In genomic region chr6:56025785-56026184, GRCh38 we compare ENCODE assay signal across 18 cellular contexts.
DNase-seq lines count a peak whose midpoint lies in the region; ATAC-seq and TF ChIP-seq lines count a peak whose summit lies in the region.
"Had no signal": no experiment of that assay in that cellular context is flagged by ENCODE, and none has a peak within 500 bp of the region (broad histone marks: within the 10 kb centered on the region; RNA-seq: fewer than 3 reads in every experiment).

No MANE protein-coding gene starts in this region.

- TF ChIP-seq RAD21 in SK-N-SH (IDR thresholded peaks at IDR 0.05; ENCODE audit: low read length): no peak

- ATAC-seq in SK-N-SH treated with all-trans-retinoic acid at 6 μM for 48 hours (no peak), GM19328 (IDR thresholded peaks at IDR 0.05; ENCODE audit: unreplicated experiment) (no peak)
- ATAC-seq: CD8-positive, alpha-beta T cell; K562; Panc1; Right ventricle myocardium inferior had no signal

- peaks cover 0 to 9% of the 10 kb centered on the region in 2 experiments; a peak in 3 of 4 replicates for H3K4me1 ChIP-seq in SK-N-SH (ENCODE audit: control insufficient read depth in 1 of 2, insufficient read depth in 2 of 2, low read depth in 1 of 2, low read length in 1 of 2)
- no peaks in the 10 kb centered on the region for H3K4me1 ChIP-seq in mesenchymal stem cell (ENCODE audit: control insufficient read depth, insufficient read depth, low read depth, low read length)

- H2BK15ac ChIP-seq in mesenchymal stem cell (ENCODE audit: low read depth, poor library complexity, severe bottlenecking): no peak overlapping the region

- no peak overlapping the region for H2AK5ac ChIP-seq in mesenchymal stem cell (ENCODE audit: low read length, severe bottlenecking)

- H3K18ac ChIP-seq in mesenchymal stem cell (ENCODE audit: low read depth in 1 of 2, low read length in 2 of 2): no peak overlapping the region

- H2BK12ac ChIP-seq in mesenchymal stem cell (ENCODE audit: low read length in 2 of 2): no peak overlapping the region

- no peak overlapping the region for H4K91ac ChIP-seq in mesenchymal stem cell (ENCODE audit: low read length)

- no peak for DNase-seq in SK-N-SH
- DNase-seq in dermis blood vessel endothelial cell: peak; percentile 83
- DNase-seq in mesenchymal stem cell: peak; percentile 21
- DNase-seq in GM20000 (ENCODE audit: low spot score): no peak
- DNase-seq in NOMO-1 treated with DMSO at 0.1 percent for 48 hours (lab: John Stamatoyannopoulos, UW; ENCODE audit: unreplicated experiment): no peak
- DNase-seq in NAMALWA (ENCODE audit: low spot score): no peak
- DNase-seq: CD8-positive, alpha-beta T cell; MV-4-11; NCI-H1436; NCI-H2029 treated with DMSO at 0.1 percent for 48 hours; NCI-H510A treated with DMSO at 0.1 percent for 48 hours had no signal

- H4K8ac ChIP-seq in mesenchymal stem cell (ENCODE audit: low read length): no peak overlapping the region

- no peak overlapping the region for H2BK5ac ChIP-seq in mesenchymal stem cell (ENCODE audit: low read depth, low read length, poor library complexity, severe bottlenecking)

- H2BK120ac ChIP-seq in mesenchymal stem cell (ENCODE audit: low read depth, low read length): no peak overlapping the region

- H3K4ac ChIP-seq in mesenchymal stem cell (ENCODE audit: low read depth in 1 of 2, low read length in 2 of 2): no peak overlapping the region

- H3K27ac ChIP-seq in SK-N-SH (ENCODE audit: low read depth in 2 of 2, low read length in 1 of 2): no peak overlapping the region
- no peak overlapping the region for H3K27ac ChIP-seq in mesenchymal stem cell (ENCODE audit: low read length, poor library complexity, severe bottlenecking)
- H3K27ac ChIP-seq: 22Rv1 had no signal

- no peaks in the 10 kb centered on the region for H3K79me1 ChIP-seq in mesenchymal stem cell (replicated peaks; ENCODE audit: low read length, poor library complexity, severe bottlenecking)

- no peaks in the 10 kb centered on the region for H4K20me1 ChIP-seq in SK-N-SH (ENCODE audit: insufficient read depth)

- no peaks in the 10 kb centered on the region for H3K79me2 ChIP-seq in SK-N-SH (ENCODE audit: insufficient read depth)

- H3K14ac ChIP-seq in mesenchymal stem cell (ENCODE audit: low read length in 2 of 2): no peak overlapping the region

- H3K9ac ChIP-seq in SK-N-SH: no peak overlapping the region
- no peak overlapping the region for H3K9ac ChIP-seq in mesenchymal stem cell (ENCODE audit: low read length)

- H3K9me2 ChIP-seq in SK-N-SH: no peaks in the 10 kb centered on the region

- no peaks in the 10 kb centered on the region for H3K27me3 ChIP-seq in SK-N-SH (ENCODE audit: insufficient read depth)
- H3K27me3 ChIP-seq in mesenchymal stem cell (ENCODE audit: control insufficient read depth in 1 of 2, insufficient read depth in 1 of 2, low read length in 2 of 2): no peaks in the 10 kb centered on the region

- POLR2A ChIA-PET in SK-N-SH (lab: Yijun Ruan, JAX): no interaction called here

- no peak overlapping the region for H3K23ac ChIP-seq in mesenchymal stem cell (ENCODE audit: low read length in 2 of 2)

- H3K9me3 ChIP-seq in SK-N-SH (no peaks in the 10 kb centered on the region), mesenchymal stem cell (ENCODE audit: control insufficient read depth, low read length) (no peaks in the 10 kb centered on the region)
- H3K9me3 ChIP-seq: HAP-1 had no signal

- TF ChIP-seq CTCF in SK-N-SH (IDR thresholded peaks at IDR 0.05) (no peak), GM20000 (IDR thresholded peaks at IDR 0.05; ENCODE audit: extremely low read depth, missing control alignments) (no peak)

- TF ChIP-seq EP300 in SK-N-SH (IDR thresholded peaks at IDR 0.05; ENCODE audit: borderline replicate concordance in 1 of 2, low read depth in 1 of 2, low read length in 1 of 2): no peak

- CTCF ChIA-PET in SK-N-SH (lab: Yijun Ruan, JAX): interaction anchor here (1.5 kb wide), 1 partner anchor 28 kb away, joined by 3 read pairs; no protein-coding TSS in a partner anchor

- H3F3A ChIP-seq in SK-N-SH (replicated peaks; ENCODE audit: insufficient read depth): peaks cover 5% of the 10 kb centered on the region

- H2AFZ ChIP-seq in SK-N-SH (ENCODE audit: low read depth): no peak overlapping the region
- H2AFZ ChIP-seq in mesenchymal stem cell (ENCODE audit: low read depth, low read length): no peak overlapping the region

- H3K4me2 ChIP-seq in SK-N-SH (no peak overlapping the region), mesenchymal stem cell (ENCODE audit: low read length, poor library complexity, severe bottlenecking) (no peak overlapping the region)

- H3K4me3 ChIP-seq in SK-N-SH (ENCODE audit: low read depth in 2 of 2, low read length in 1 of 2) (no peak overlapping the region), mesenchymal stem cell (ENCODE audit: insufficient read depth in 1 of 2, low read depth in 1 of 2, low read length in 2 of 2) (no peak overlapping the region)
- H3K4me3 ChIP-seq: HAP-1, K562 had no signal

- H3K36me3 ChIP-seq in SK-N-SH (replicated peaks in 1 of 2; ENCODE audit: control insufficient read depth in 1 of 2, insufficient read depth in 2 of 2, low read length in 1 of 2) (no peaks in the 10 kb centered on the region), mesenchymal stem cell (ENCODE audit: control insufficient read depth in 1 of 2, insufficient read depth in 2 of 2, low read depth in 1 of 2, low read length in 2 of 2) (no peaks in the 10 kb centered on the region)
- H3K36me3 ChIP-seq: HAP-1 had no signal

TF ChIP-seq in SK-N-SH, 30 proteins besides CTCF, POLR2A, EP300 and RAD21:
- TF ChIP-seq PBX3 (IDR thresholded peaks at IDR 0.05) (peak; percentile 10; the same call in 1 of the 2 replicates), NFIC (IDR thresholded peaks at IDR 0.05; ENCODE audit: borderline replicate concordance) (no peak), USF2 (IDR thresholded peaks at IDR 0.05; ENCODE audit: borderline replicate concordance, low read depth, low read length) (no peak)

TF ChIP-seq in SK-N-SH treated with all-trans-retinoic acid at 6 μM for 48 hours, 23 proteins besides CTCF, POLR2A, EP300 and RAD21:
- TF ChIP-seq CSDC2 (CRISPR knock-in tag; IDR thresholded peaks at IDR 0.05) (no peak), ZFP30 (CRISPR knock-in tag; IDR thresholded peaks at IDR 0.05) (no peak), ZNF8 (CRISPR knock-in tag; IDR thresholded peaks at IDR 0.05) (no peak), ESRRG (CRISPR knock-in tag; IDR thresholded peaks at IDR 0.05) (no peak), ISL1 (CRISPR knock-in tag; IDR thresholded peaks at IDR 0.05) (no peak), POU6F1 (CRISPR knock-in tag; IDR thresholded peaks at IDR 0.05; ENCODE audit: borderline replicate concordance, low read depth) (no peak), RARB (CRISPR knock-in tag; IDR thresholded peaks at IDR 0.05) (no peak), ARNTL (CRISPR knock-in tag; IDR thresholded peaks at IDR 0.05; ENCODE audit: borderline replicate concordance, low read depth) (no peak), ZNF565 (CRISPR knock-in tag; conservative IDR thresholded peaks at IDR 0.05; ENCODE audit: low read depth) (no peak), ZNF70 (CRISPR knock-in tag; IDR thresholded peaks at IDR 0.05) (no peak), TOX (CRISPR knock-in tag; IDR thresholded peaks at IDR 0.05; ENCODE audit: borderline replicate concordance) (no peak), GLIS3 (CRISPR knock-in tag; IDR thresholded peaks at IDR 0.05) (no peak), PPARA (CRISPR knock-in tag; IDR thresholded peaks at IDR 0.05; ENCODE audit: borderline replicate concordance) (no peak), CSRNP3 (CRISPR knock-in tag; IDR thresholded peaks at IDR 0.05) (no peak)

Comparison
In these comparisons a context has a peak if more than half of its experiments do, and no peak if none do; other contexts are left out.
1. DNase-seq: peak in dermis blood vessel endothelial cell (single experiment) and mesenchymal stem cell (single experiment); none in SK-N-SH (single experiment), GM20000 (single experiment), NOMO-1 treated with DMSO at 0.1 percent for 48 hours (single experiment) and NAMALWA (single experiment).